In the genomic region with DNA sequence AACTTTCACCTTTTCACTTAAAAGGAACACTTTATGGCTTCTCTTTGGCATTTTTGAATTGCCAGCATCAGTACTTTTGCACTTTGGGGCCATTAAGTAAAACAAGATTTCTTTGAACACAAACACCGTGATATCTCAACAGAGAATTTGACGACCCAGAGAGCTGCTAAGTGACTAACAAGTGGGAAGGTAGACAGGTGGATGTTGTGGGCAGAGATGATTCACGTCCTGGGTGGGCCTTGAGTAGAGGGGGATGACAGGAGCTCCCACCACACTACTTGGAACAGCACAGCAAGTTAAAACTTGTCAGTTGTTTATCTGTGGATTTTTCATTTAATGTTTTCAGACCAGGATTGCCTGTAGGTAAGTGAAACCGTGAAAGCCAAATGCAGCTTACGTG, we compare ENCODE assay signal across 11 cellular contexts. TPM values are rescaled to one million over a fixed set of nuclear protein-coding genes. Genes with fewer than 3 reads are reported as not detected.
DNase-seq lines count a peak whose midpoint lies in the region; ATAC-seq, FAIRE-seq and TF ChIP-seq lines count a peak whose summit lies in the region.
"Not testable (repeated sequence)": the region's sequence is repeated elsewhere in the genome, so short reads cannot be mapped to it uniquely, and the experiment has no call there.
"Had no signal": no experiment of that assay in that cellular context is flagged by ENCODE, and none has a peak within 500 bp of the region (broad histone marks: within the 10 kb centered on the region; RNA-seq: fewer than 3 reads in every experiment).

No MANE protein-coding gene starts in this region.

- FAIRE-seq in endothelial cell of umbilical vein (lab: Jason Lieb, UNC), result peak; percentile 47

- intact Hi-C loops in CD8-positive, alpha-beta T cell (cut with DNase I, micrococcal nuclease); activated CD8-positive, alpha-beta T cell treated with anti-CD3 and anti-CD28 coated beads for 36 hours (cut with micrococcal nuclease); endothelial cell of umbilical vein (cut with micrococcal nuclease): not testable (repeated sequence)

- H4K20me1 ChIP-seq in endothelial cell of umbilical vein (replicated peaks; ENCODE audit: control insufficient read depth, extremely low read depth, insufficient read depth, low read length), result not testable (repeated sequence)

- not testable (repeated sequence) for H3K9ac ChIP-seq in endothelial cell of umbilical vein (replicated peaks; ENCODE audit: extremely low read depth, insufficient read depth, low read length)

- not testable (repeated sequence) for BruUV-seq in endothelial cell of umbilical vein (replicated peaks; lab: Mats Ljungman, UMichigan)

- not testable (repeated sequence) for TF ChIP-seq CTCF in CD8-positive, alpha-beta T cell (IDR thresholded peaks at IDR 0.05); activated CD8-positive, alpha-beta T cell treated with anti-CD3 and anti-CD28 coated beads for 36 hours (IDR thresholded peaks at IDR 0.05); endothelial cell of umbilical vein (IDR thresholded peaks at IDR 0.05; ENCODE audit: extremely low read depth in 1 of 2, insufficient read depth in 1 of 2, low read depth in 1 of 2, low read length in 2 of 2)

- not testable (repeated sequence) for H3K4me3 ChIP-seq in CD8-positive, alpha-beta T cell (ENCODE audit: low read depth, low read length); endothelial cell of umbilical vein (replicated peaks in 1 of 3; ENCODE audit: insufficient read depth in 1 of 3, low read depth in 1 of 3, low read length in 3 of 3)

- not testable (repeated sequence) for H3K27ac ChIP-seq in CD8-positive, alpha-beta T cell (ENCODE audit: low read depth, low read length); endothelial cell of umbilical vein (ENCODE audit: insufficient read depth, low read depth, low read length)

- DNase-seq in CD8-positive, alpha-beta T cell, result peak in 2 of 7 experiments; percentile 14 to 27
- peak in 3 of 34 experiments; percentile 16 to 18 (median 17) for DNase-seq in T-cell
- DNase-seq in activated CD8-positive, alpha-beta T cell treated with anti-CD3 and anti-CD28 coated beads for 36 hours; endothelial cell of umbilical vein (ENCODE audit: low read depth, low spot score): not testable (repeated sequence)
- peak; percentile 19 for DNase-seq in activated naive CD8-positive, alpha-beta T cell treated with anti-CD3 and anti-CD28 coated beads for 36 hours
- DNase-seq in stimulated activated CD4-positive, alpha-beta T cell treated with anti-CD3 and anti-CD28 coated beads, Interleukin-4, amount 100 ng/mL, for 24 hours, result peak; percentile 30

- H3K4me2 ChIP-seq in endothelial cell of umbilical vein (ENCODE audit: insufficient read depth, low read length), result not testable (repeated sequence)

- peak; percentile 90 for ATAC-seq in CD8-positive, alpha-beta T cell
- peak; percentile 45 to 97 (median 96) for ATAC-seq in T-cell (replicated peaks in 1 of 4)
- peak; percentile 88 for ATAC-seq in activated CD8-positive, alpha-beta T cell treated with anti-CD3 and anti-CD28 coated beads for 36 hours
- ATAC-seq in activated T-helper 17 cell treated with anti-CD3 and anti-CD28 coated beads, Interleukin-2, amount 50 U/mL, for 72 hours (replicated peaks), result peak; percentile 70

- H3K27me3 Mint-ChIP-seq in CD8-positive, alpha-beta T cell (ENCODE audit: low read depth); T-cell; activated CD8-positive, alpha-beta T cell treated with anti-CD3 and anti-CD28 coated beads for 36 hours; activated T-helper 17 cell treated with anti-CD3 and anti-CD28 coated beads, Interleukin-2, amount 50 U/mL, for 72 hours; activated naive CD8-positive, alpha-beta T cell treated with anti-CD3 and anti-CD28 coated beads for 36 hours; stimulated activated naive CD8-positive, alpha-beta T cell treated with anti-CD3 and anti-CD28 coated beads, Interleukin-15, Interleukin-2, amounts not matched to agents 100 ng/mL and 50 ng/mL, for 24 hours: not testable (repeated sequence)

- POLR2A ChIA-PET in CD8-positive, alpha-beta T cell (lab: Charles Lee); T-cell (lab: Charles Lee); activated CD8-positive, alpha-beta T cell treated with anti-CD3 and anti-CD28 coated beads for 36 hours (lab: Charles Lee); endothelial cell of umbilical vein (lab: Charles Lee): not testable (repeated sequence)

- CTCF ChIA-PET in CD8-positive, alpha-beta T cell (lab: Charles Lee); T-cell (lab: Charles Lee); activated CD8-positive, alpha-beta T cell treated with anti-CD3 and anti-CD28 coated beads for 36 hours (lab: Charles Lee); endothelial cell of umbilical vein (lab: Charles Lee): not testable (repeated sequence)

- H3K27ac Mint-ChIP-seq in CD8-positive, alpha-beta T cell, result peak overlapping the region; percentile 32
- peak overlapping the region; percentile 44 to 75 for H3K27ac Mint-ChIP-seq in T-cell
- H3K27ac Mint-ChIP-seq in activated CD8-positive, alpha-beta T cell treated with anti-CD3 and anti-CD28 coated beads for 36 hours, result peak overlapping the region; percentile 57
- not testable (repeated sequence) for H3K27ac Mint-ChIP-seq in activated T-helper 17 cell treated with anti-CD3 and anti-CD28 coated beads, Interleukin-2, amount 50 U/mL, for 72 hours
- peak overlapping the region; percentile 79 for H3K27ac Mint-ChIP-seq in activated naive CD8-positive, alpha-beta T cell treated with anti-CD3 and anti-CD28 coated beads for 36 hours
- H3K27ac Mint-ChIP-seq in stimulated activated naive CD8-positive, alpha-beta T cell treated with anti-CD3 and anti-CD28 coated beads, Interleukin-15, Interleukin-2, amounts not matched to agents 100 ng/mL and 50 ng/mL, for 24 hours, result peak overlapping the region; percentile 63

- H2AFZ ChIP-seq in endothelial cell of umbilical vein (ENCODE audit: low read depth, low read length), result not testable (repeated sequence)

- not testable (repeated sequence) for H3K9me1 ChIP-seq in endothelial cell of umbilical vein (replicated peaks; ENCODE audit: control insufficient read depth, extremely low read depth, insufficient read depth, low read length)

- TF ChIP-seq POLR2A in endothelial cell of umbilical vein (IDR thresholded peaks at IDR 0.05; ENCODE audit: low read depth, low read length), result not testable (repeated sequence)

- H3K79me2 ChIP-seq in endothelial cell of umbilical vein (ENCODE audit: control insufficient read depth, insufficient read depth, low read length), result not testable (repeated sequence)

- dilution Hi-C loops in endothelial cell of umbilical vein (cut with MboI; ENCODE audit: extremely low pct_ligation_motif_present, low sequenced_read_pairs), result not testable (repeated sequence)

- H3K4me1 Mint-ChIP-seq in CD8-positive, alpha-beta T cell (ENCODE audit: low read depth); activated CD8-positive, alpha-beta T cell treated with anti-CD3 and anti-CD28 coated beads for 36 hours (ENCODE audit: low read depth); activated T-helper 17 cell treated with anti-CD3 and anti-CD28 coated beads, Interleukin-2, amount 50 U/mL, for 72 hours; stimulated activated naive CD8-positive, alpha-beta T cell treated with anti-CD3 and anti-CD28 coated beads, Interleukin-15, Interleukin-2, amounts not matched to agents 100 ng/mL and 50 ng/mL, for 24 hours (ENCODE audit: low read depth): not testable (repeated sequence)
- H3K4me1 Mint-ChIP-seq in T-cell, result peaks cover 0 to 23% (median 15%) of the 10 kb centered on the region in 3 donors
- H3K4me1 Mint-ChIP-seq in activated naive CD8-positive, alpha-beta T cell treated with anti-CD3 and anti-CD28 coated beads for 36 hours, result peaks cover 10% of the 10 kb centered on the region

- not testable (repeated sequence) for H3K27me3 ChIP-seq in CD8-positive, alpha-beta T cell (ENCODE audit: insufficient read depth, low read length); endothelial cell of umbilical vein (ENCODE audit: control insufficient read depth in 2 of 2, insufficient read depth in 2 of 2, low read length in 2 of 2)

- not testable (repeated sequence) for H3K4me3 Mint-ChIP-seq in CD8-positive, alpha-beta T cell; activated CD8-positive, alpha-beta T cell treated with anti-CD3 and anti-CD28 coated beads for 36 hours; activated T-helper 17 cell treated with anti-CD3 and anti-CD28 coated beads, Interleukin-2, amount 50 U/mL, for 72 hours; activated naive CD8-positive, alpha-beta T cell treated with anti-CD3 and anti-CD28 coated beads for 36 hours; stimulated activated naive CD8-positive, alpha-beta T cell treated with anti-CD3 and anti-CD28 coated beads, Interleukin-15, Interleukin-2, amounts not matched to agents 100 ng/mL and 50 ng/mL, for 24 hours
- H3K4me3 Mint-ChIP-seq in T-cell, result peak overlapping the region in 1 of 3 donors; percentile 29

- not testable (repeated sequence) for H3K9me3 ChIP-seq in CD8-positive, alpha-beta T cell (ENCODE audit: low read length); endothelial cell of umbilical vein (replicated peaks; ENCODE audit: control insufficient read depth, insufficient read depth, low read length)

- not testable (repeated sequence) for H3K36me3 Mint-ChIP-seq in CD8-positive, alpha-beta T cell; T-cell; activated CD8-positive, alpha-beta T cell treated with anti-CD3 and anti-CD28 coated beads for 36 hours (ENCODE audit: low read depth); activated T-helper 17 cell treated with anti-CD3 and anti-CD28 coated beads, Interleukin-2, amount 50 U/mL, for 72 hours (ENCODE audit: low read depth); activated naive CD8-positive, alpha-beta T cell treated with anti-CD3 and anti-CD28 coated beads for 36 hours; stimulated activated naive CD8-positive, alpha-beta T cell treated with anti-CD3 and anti-CD28 coated beads, Interleukin-15, Interleukin-2, amounts not matched to agents 100 ng/mL and 50 ng/mL, for 24 hours (ENCODE audit: low read depth)

- H3K9me3 Mint-ChIP-seq in CD8-positive, alpha-beta T cell; T-cell; activated CD8-positive, alpha-beta T cell treated with anti-CD3 and anti-CD28 coated beads for 36 hours; activated T-helper 17 cell treated with anti-CD3 and anti-CD28 coated beads, Interleukin-2, amount 50 U/mL, for 72 hours; activated naive CD8-positive, alpha-beta T cell treated with anti-CD3 and anti-CD28 coated beads for 36 hours; stimulated activated naive CD8-positive, alpha-beta T cell treated with anti-CD3 and anti-CD28 coated beads, Interleukin-15, Interleukin-2, amounts not matched to agents 100 ng/mL and 50 ng/mL, for 24 hours: not testable (repeated sequence)

- H3K36me3 ChIP-seq in CD8-positive, alpha-beta T cell (ENCODE audit: insufficient read depth, low read length); endothelial cell of umbilical vein (ENCODE audit: control insufficient read depth in 2 of 2, extremely low read depth in 1 of 2, insufficient read depth in 2 of 2, low read length in 2 of 2): not testable (repeated sequence)

- H3K4me1 ChIP-seq in CD8-positive, alpha-beta T cell (ENCODE audit: insufficient read depth, low read length); endothelial cell of umbilical vein (ENCODE audit: control insufficient read depth, extremely low read depth, insufficient read depth, low read length): not testable (repeated sequence)

RNA-seq across cellular contexts. Expression of gene FAM153A, which starts 18.7 kb away (rescaled TPM):
- total RNA-seq in CD8-positive, alpha-beta T cell, result 10 to 100 TPM; 48.6 to 55.1 TPM
- 10 to 100 TPM; 74.4 to 99.4 (median 93.8) TPM for total RNA-seq in T-cell
- 10 to 100 TPM; 56.9 to 65.4 TPM for total RNA-seq in activated CD8-positive, alpha-beta T cell treated with anti-CD3 and anti-CD28 coated beads for 36 hours
- total RNA-seq in activated T-helper 17 cell treated with anti-CD3 and anti-CD28 coated beads, Interleukin-2, amount 50 U/mL, for 72 hours, result 100 to 1,000 TPM in 1 of 2 donors, 10 to 100 TPM in 1; 34.0 to 127 TPM
- total RNA-seq in activated naive CD8-positive, alpha-beta T cell treated with anti-CD3 and anti-CD28 coated beads for 36 hours, result 10 to 100 TPM; 27.0 to 27.3 TPM
- total RNA-seq in endothelial cell of umbilical vein, result not detected in 2 replicates
- not detected in 2 replicates for polyA plus RNA-seq in endothelial cell of umbilical vein
- not detected in 2 replicates for polyA plus RNA-seq in endothelial cell of umbilical vein (2011; cell fraction: cytosol; rRNA removed)
- not detected in 2 replicates for polyA plus RNA-seq in endothelial cell of umbilical vein (2011; cell fraction: nucleus; rRNA removed)
- not detected in 2 replicates for polyA plus RNA-seq in endothelial cell of umbilical vein (2012)
- not detected in 2 replicates for polyA minus RNA-seq in endothelial cell of umbilical vein
- polyA minus RNA-seq in endothelial cell of umbilical vein (2011; cell fraction: cytosol; rRNA and poly(A)+ RNA removed), result not detected
- polyA minus RNA-seq in endothelial cell of umbilical vein (2011; cell fraction: nucleus; rRNA and poly(A)+ RNA removed), result not detected in 2 replicates
- total RNA-seq: A673, H1, LHCN-M2 had no signal
- polyA plus RNA-seq: H1 had no signal

Comparison
In these comparisons a context has a peak if more than half of its experiments do, and no peak if none do; other contexts are left out.
1. RNA of gene FAM153A, which starts 18.7 kb away (total RNA-seq): 34.0 to 127 TPM in activated T-helper 17 cell treated with anti-CD3 and anti-CD28 coated beads, Interleukin-2, amount 50 U/mL, for 72 hours, 74.4 to 99.4 TPM in T-cell, 56.9 to 65.4 TPM in activated CD8-positive, alpha-beta T cell treated with anti-CD3 and anti-CD28 coated beads for 36 hours, 48.6 to 55.1 TPM in CD8-positive, alpha-beta T cell and 27.0 to 27.3 TPM in activated naive CD8-positive, alpha-beta T cell treated with anti-CD3 and anti-CD28 coated beads for 36 hours; not detected in endothelial cell of umbilical vein; every median in the first group is over 10 times any median in the second.
2. Peak in every context shown above with its lines, with median percentiles within 50 percentile points of each other: ATAC-seq.